In the genomic region with DNA sequence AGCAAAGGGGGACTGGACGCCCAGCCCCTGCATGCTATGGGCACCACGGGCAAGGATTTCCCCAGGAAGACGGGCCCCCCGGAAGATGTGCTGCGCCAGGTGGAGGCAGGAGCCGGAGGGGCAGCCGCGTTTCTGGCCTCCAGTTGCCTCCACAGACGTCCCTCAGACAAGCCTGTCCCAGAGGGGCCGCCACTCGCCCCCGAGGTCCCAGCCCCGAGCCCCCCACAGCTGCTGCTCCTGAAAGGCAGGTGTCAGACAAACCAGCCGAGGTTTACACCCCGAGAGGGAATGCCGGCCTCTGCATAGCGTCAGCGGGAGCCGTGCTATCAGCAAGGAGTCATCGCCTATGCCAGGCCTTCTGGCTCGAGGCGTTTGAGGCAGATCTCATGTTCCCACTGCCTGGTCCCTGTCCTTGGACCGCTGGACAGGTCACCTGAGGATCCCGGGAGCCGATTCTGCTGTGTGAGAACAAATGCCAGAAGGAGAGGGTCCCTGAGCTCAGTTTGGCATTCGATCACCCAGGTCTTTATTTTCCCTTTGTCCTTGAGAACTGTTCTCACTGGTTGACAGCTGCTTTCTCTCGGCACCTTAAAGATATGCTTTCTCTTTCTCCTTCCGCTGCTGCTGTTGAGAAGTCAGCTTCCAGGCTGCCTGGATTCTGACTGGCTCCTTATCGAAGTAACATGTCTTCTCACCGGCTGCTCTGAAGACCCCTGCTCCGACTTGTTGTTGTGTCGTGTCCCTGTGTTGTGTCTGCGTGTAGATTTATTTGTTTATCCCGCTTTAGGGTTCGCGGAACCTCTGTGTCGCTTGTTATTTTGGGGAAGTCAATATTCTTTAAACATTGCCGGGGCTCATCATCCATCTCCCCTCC, we compare ENCODE assay signal across 1 cellular context.
TF ChIP-seq lines count a peak whose summit lies in the region.

No MANE protein-coding gene starts in this region.

TF ChIP-seq in GM23338, 12 proteins besides CTCF, POLR2A, EP300 and RAD21 (continued from another document):
- TF ChIP-seq, protein P1, sequence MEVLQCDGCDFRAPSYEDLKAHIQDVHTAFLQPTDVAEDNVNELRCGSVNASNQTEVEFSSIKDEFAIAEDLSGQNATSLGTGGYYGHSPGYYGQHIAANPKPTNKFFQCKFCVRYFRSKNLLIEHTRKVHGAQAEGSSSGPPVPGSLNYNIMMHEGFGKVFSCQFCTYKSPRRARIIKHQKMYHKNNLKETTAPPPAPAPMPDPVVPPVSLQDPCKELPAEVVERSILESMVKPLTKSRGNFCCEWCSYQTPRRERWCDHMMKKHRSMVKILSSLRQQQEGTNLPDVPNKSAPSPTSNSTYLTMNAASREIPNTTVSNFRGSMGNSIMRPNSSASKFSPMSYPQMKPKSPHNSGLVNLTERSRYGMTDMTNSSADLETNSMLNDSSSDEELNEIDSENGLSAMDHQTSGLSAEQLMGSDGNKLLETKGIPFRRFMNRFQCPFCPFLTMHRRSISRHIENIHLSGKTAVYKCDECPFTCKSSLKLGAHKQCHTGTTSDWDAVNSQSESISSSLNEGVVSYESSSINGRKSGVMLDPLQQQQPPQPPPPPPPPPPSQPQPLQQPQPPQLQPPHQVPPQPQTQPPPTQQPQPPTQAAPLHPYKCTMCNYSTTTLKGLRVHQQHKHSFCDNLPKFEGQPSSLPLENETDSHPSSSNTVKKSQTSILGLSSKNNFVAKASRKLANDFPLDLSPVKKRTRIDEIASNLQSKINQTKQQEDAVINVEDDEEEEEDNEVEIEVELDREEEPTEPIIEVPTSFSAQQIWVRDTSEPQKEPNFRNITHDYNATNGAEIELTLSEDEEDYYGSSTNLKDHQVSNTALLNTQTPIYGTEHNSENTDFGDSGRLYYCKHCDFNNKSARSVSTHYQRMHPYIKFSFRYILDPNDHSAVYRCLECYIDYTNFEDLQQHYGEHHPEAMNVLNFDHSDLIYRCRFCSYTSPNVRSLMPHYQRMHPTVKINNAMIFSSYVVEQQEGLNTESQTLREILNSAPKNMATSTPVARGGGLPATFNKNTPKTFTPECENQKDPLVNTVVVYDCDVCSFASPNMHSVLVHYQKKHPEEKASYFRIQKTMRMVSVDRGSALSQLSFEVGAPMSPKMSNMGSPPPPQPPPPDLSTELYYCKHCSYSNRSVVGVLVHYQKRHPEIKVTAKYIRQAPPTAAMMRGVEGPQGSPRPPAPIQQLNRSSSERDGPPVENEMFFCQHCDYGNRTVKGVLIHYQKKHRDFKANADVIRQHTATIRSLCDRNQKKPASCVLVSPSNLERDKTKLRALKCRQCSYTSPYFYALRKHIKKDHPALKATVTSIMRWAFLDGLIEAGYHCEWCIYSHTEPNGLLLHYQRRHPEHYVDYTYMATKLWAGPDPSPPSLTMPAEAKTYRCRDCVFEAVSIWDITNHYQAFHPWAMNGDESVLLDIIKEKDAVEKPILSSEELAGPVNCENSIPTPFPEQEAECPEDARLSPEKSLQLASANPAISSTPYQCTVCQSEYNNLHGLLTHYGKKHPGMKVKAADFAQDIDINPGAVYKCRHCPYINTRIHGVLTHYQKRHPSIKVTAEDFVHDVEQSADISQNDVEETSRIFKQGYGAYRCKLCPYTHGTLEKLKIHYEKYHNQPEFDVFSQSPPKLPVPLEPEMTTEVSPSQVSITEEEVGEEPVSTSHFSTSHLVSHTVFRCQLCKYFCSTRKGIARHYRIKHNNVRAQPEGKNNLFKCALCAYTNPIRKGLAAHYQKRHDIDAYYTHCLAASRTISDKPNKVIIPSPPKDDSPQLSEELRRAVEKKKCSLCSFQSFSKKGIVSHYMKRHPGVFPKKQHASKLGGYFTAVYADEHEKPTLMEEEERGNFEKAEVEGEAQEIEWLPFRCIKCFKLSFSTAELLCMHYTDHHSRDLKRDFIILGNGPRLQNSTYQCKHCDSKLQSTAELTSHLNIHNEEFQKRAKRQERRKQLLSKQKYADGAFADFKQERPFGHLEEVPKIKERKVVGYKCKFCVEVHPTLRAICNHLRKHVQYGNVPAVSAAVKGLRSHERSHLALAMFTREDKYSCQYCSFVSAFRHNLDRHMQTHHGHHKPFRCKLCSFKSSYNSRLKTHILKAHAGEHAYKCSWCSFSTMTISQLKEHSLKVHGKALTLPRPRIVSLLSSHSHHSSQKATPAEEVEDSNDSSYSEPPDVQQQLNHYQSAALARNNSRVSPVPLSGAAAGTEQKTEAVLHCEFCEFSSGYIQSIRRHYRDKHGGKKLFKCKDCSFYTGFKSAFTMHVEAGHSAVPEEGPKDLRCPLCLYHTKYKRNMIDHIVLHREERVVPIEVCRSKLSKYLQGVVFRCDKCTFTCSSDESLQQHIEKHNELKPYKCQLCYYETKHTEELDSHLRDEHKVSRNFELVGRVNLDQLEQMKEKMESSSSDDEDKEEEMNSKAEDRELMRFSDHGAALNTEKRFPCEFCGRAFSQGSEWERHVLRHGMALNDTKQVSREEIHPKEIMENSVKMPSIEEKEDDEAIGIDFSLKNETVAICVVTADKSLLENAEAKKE (CRISPR knock-in tag; IDR thresholded peaks at IDR 0.05): no peak
- TF ChIP-seq POLR2AphosphoS5 (IDR thresholded peaks at IDR 0.05; ENCODE audit: low read depth): no peak
